ENCODE assay signal across 19 cellular contexts in the genomic region with DNA sequence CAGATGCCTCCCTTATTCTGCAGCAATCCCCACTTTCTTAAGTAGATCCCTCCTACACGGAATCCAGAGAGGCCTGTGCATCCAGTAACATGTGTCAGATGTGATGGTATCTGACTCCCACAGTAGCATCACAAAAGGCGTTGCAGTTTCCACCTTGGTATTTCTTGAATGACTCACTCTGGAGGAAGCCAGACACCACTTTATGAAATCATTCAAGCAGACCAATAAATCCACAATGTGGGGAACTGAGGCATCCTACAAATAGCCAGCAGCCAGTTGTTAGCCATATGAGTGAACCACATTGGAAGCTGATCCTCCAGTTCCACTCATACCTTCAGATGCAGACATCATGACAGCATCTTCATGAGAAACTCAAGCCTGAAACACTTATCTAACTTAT.
DNase-seq lines count a peak whose midpoint lies in the region; ATAC-seq and FAIRE-seq lines count a peak whose summit lies in the region.
"Had no signal": no experiment of that assay in that cellular context is flagged by ENCODE, and none has a peak within 500 bp of the region (broad histone marks: within the 10 kb centered on the region; RNA-seq: fewer than 3 reads in every experiment).

No MANE protein-coding gene starts in this region.

- no peaks in the 10 kb centered on the region for H3K36me3 Mint-ChIP-seq in activated CD4-positive, alpha-beta T cell treated with anti-CD3 and anti-CD28 coated beads for 36 hours (ENCODE audit: low read depth)
- H3K36me3 Mint-ChIP-seq in stimulated activated effector memory CD8-positive, alpha-beta T cell treated with anti-CD3 and anti-CD28 coated beads, Interleukin-12 subunit alpha, Interleukin-12 subunit beta, amount 100 ng/mL, for 72 hours: no peaks in the 10 kb centered on the region
- no peaks in the 10 kb centered on the region for H3K36me3 Mint-ChIP-seq in naive thymus-derived CD8-positive, alpha-beta T cell
- H3K36me3 Mint-ChIP-seq: activated naive CD8-positive, alpha-beta T cell; natural killer cell had no signal

- H3K4me3 Mint-ChIP-seq in activated CD4-positive, alpha-beta T cell treated with anti-CD3 and anti-CD28 coated beads for 36 hours: no peak overlapping the region
- no peak overlapping the region for H3K4me3 Mint-ChIP-seq in stimulated activated effector memory CD8-positive, alpha-beta T cell treated with anti-CD3 and anti-CD28 coated beads, Interleukin-12 subunit alpha, Interleukin-12 subunit beta, amount 100 ng/mL, for 72 hours
- no peak overlapping the region for H3K4me3 Mint-ChIP-seq in naive thymus-derived CD8-positive, alpha-beta T cell
- H3K4me3 Mint-ChIP-seq: activated naive CD8-positive, alpha-beta T cell; natural killer cell had no signal

- POLR2A ChIA-PET in activated CD4-positive, alpha-beta T cell treated with anti-CD3 and anti-CD28 coated beads for 36 hours (lab: Charles Lee): no interaction called here
- POLR2A ChIA-PET in naive thymus-derived CD8-positive, alpha-beta T cell (lab: Charles Lee): interaction anchor here (1.0 kb wide), 1 partner anchor 11 kb away, joined by 3 read pairs; no protein-coding TSS in a partner anchor

- H3K9me3 ChIP-seq in small intestine (ENCODE audit: control insufficient read depth, low read depth): no peaks in the 10 kb centered on the region
- H3K9me3 ChIP-seq: Caco-2, upper lobe of left lung had no signal

- FAIRE-seq in RCC 7860 (lab: Jason Lieb, UNC): peak; percentile 90
- FAIRE-seq in small intestine (lab: Jason Lieb, UNC): no peak
- FAIRE-seq: colon had no signal

- peak; percentile 51 for ATAC-seq in activated CD4-positive, alpha-beta T cell treated with anti-CD3 and anti-CD28 coated beads for 36 hours
- ATAC-seq in stimulated activated effector memory CD8-positive, alpha-beta T cell treated with anti-CD3 and anti-CD28 coated beads, Interleukin-12 subunit alpha, Interleukin-12 subunit beta, amount 100 ng/mL, for 72 hours: peak; percentile 96
- ATAC-seq in GM21367 (IDR thresholded peaks at IDR 0.05; ENCODE audit: unreplicated experiment): no peak
- ATAC-seq in naive thymus-derived CD8-positive, alpha-beta T cell: no peak
- ATAC-seq: natural killer cell had no signal

- no peaks in the 10 kb centered on the region for H3K36me3 ChIP-seq in small intestine (ENCODE audit: control insufficient read depth in 2 of 2, insufficient read depth in 2 of 2, low read length in 2 of 2)
- H3K36me3 ChIP-seq: upper lobe of left lung had no signal

- H3K4me1 ChIP-seq in small intestine (ENCODE audit: control insufficient read depth in 2 of 2, insufficient read depth in 1 of 2, low read depth in 1 of 2, low read length in 1 of 2): no peaks in the 10 kb centered on the region
- H3K4me1 ChIP-seq: Caco-2, upper lobe of left lung had no signal

- 55 to 70% (median 65%) methylated on average over 2 of the region's 2 CpGs for WGBS in small intestine, 3 donors

- intact Hi-C loops in activated CD4-positive, alpha-beta T cell treated with anti-CD3 and anti-CD28 coated beads for 36 hours (cut with DNase I, micrococcal nuclease): no loop called here

- H3K27me3 ChIP-seq in small intestine (ENCODE audit: control insufficient read depth in 2 of 2, insufficient read depth in 2 of 2, low read length in 2 of 2): no peaks in the 10 kb centered on the region
- H3K27me3 ChIP-seq: upper lobe of left lung had no signal

- CTCF ChIA-PET in activated CD4-positive, alpha-beta T cell treated with anti-CD3 and anti-CD28 coated beads for 36 hours (lab: Charles Lee): no interaction called here

- H3K27ac ChIP-seq in small intestine (ENCODE audit: low read depth in 1 of 2, low read length in 1 of 2): no peak overlapping the region
- H3K27ac ChIP-seq: upper lobe of left lung had no signal

- H3K4me1 Mint-ChIP-seq in activated CD4-positive, alpha-beta T cell treated with anti-CD3 and anti-CD28 coated beads for 36 hours: no peaks in the 10 kb centered on the region
- no peaks in the 10 kb centered on the region for H3K4me1 Mint-ChIP-seq in stimulated activated effector memory CD8-positive, alpha-beta T cell treated with anti-CD3 and anti-CD28 coated beads, Interleukin-12 subunit alpha, Interleukin-12 subunit beta, amount 100 ng/mL, for 72 hours
- peaks cover 0 to 5% (median under 1%) of the 10 kb centered on the region in 4 donors for H3K4me1 Mint-ChIP-seq in naive thymus-derived CD8-positive, alpha-beta T cell
- H3K4me1 Mint-ChIP-seq: natural killer cell had no signal

- H3K27me3 Mint-ChIP-seq in activated CD4-positive, alpha-beta T cell treated with anti-CD3 and anti-CD28 coated beads for 36 hours: no peaks in the 10 kb centered on the region
- no peaks in the 10 kb centered on the region for H3K27me3 Mint-ChIP-seq in naive thymus-derived CD8-positive, alpha-beta T cell
- H3K27me3 Mint-ChIP-seq: activated naive CD8-positive, alpha-beta T cell had no signal

- DNase-seq in activated CD4-positive, alpha-beta T cell treated with anti-CD3 and anti-CD28 coated beads for 36 hours: peak; percentile 9
- no peak for DNase-seq in activated CD4-positive, alpha-beta T cell treated with anti-CD3 and anti-CD28 coated beads, Interleukin-2, amount 50 U/mL, for 1 hour
- DNase-seq in RCC 7860 (ENCODE audit: low spot score) (peak; percentile 94), fibroblast of peridontal ligament (ENCODE audit: extremely low read depth) (peak; percentile 9), small intestine (no peak)
- no peak for DNase-seq in stimulated activated effector memory CD8-positive, alpha-beta T cell treated with anti-CD3 and anti-CD28 coated beads, Interleukin-12 subunit alpha, Interleukin-12 subunit beta, amount 100 ng/mL, for 72 hours (ENCODE audit: low spot score in 2 of 2)
- no peak for DNase-seq in naive thymus-derived CD8-positive, alpha-beta T cell
- DNase-seq: 8988T; activated CD8-positive, alpha-beta memory T cell treated with anti-CD3 and anti-CD28 coated beads, Interleukin-2, amount 50 U/mL, for 4 hours; Caco-2; hypothalamus; natural killer cell; NCI-H1105; NCI-H2227 treated with DMSO at 0.1 percent for 48 hours; stimulated activated CD4-positive, alpha-beta T cell treated with anti-CD3 and anti-CD28 coated beads, Interleukin-2, amount 100 ng/mL, for 24 hours; upper lobe of left lung had no signal

- no peak overlapping the region for H3K4me3 ChIP-seq in small intestine (ENCODE audit: low read depth in 1 of 2, low read length in 2 of 2)
- H3K4me3 ChIP-seq: upper lobe of left lung had no signal

- H3K9me3 Mint-ChIP-seq in activated CD4-positive, alpha-beta T cell treated with anti-CD3 and anti-CD28 coated beads for 36 hours (ENCODE audit: low read depth): no peaks in the 10 kb centered on the region
- no peaks in the 10 kb centered on the region for H3K9me3 Mint-ChIP-seq in stimulated activated effector memory CD8-positive, alpha-beta T cell treated with anti-CD3 and anti-CD28 coated beads, Interleukin-12 subunit alpha, Interleukin-12 subunit beta, amount 100 ng/mL, for 72 hours
- H3K9me3 Mint-ChIP-seq in naive thymus-derived CD8-positive, alpha-beta T cell: peaks cover 0 to 6% (median 0%) of the 10 kb centered on the region in 9 donors

- H3K27ac Mint-ChIP-seq in activated CD4-positive, alpha-beta T cell treated with anti-CD3 and anti-CD28 coated beads for 36 hours: no peak overlapping the region
- no peak overlapping the region for H3K27ac Mint-ChIP-seq in stimulated activated effector memory CD8-positive, alpha-beta T cell treated with anti-CD3 and anti-CD28 coated beads, Interleukin-12 subunit alpha, Interleukin-12 subunit beta, amount 100 ng/mL, for 72 hours
- no peak overlapping the region for H3K27ac Mint-ChIP-seq in naive thymus-derived CD8-positive, alpha-beta T cell
- H3K27ac Mint-ChIP-seq: activated naive CD8-positive, alpha-beta T cell; natural killer cell had no signal

Comparison
In these comparisons a context has a peak if more than half of its experiments do, and no peak if none do; other contexts are left out.
1. DNase-seq: peak in activated CD4-positive, alpha-beta T cell treated with anti-CD3 and anti-CD28 coated beads for 36 hours (single experiment), RCC 7860 (single experiment) and fibroblast of peridontal ligament (single experiment); none in activated CD4-positive, alpha-beta T cell treated with anti-CD3 and anti-CD28 coated beads, Interleukin-2, amount 50 U/mL, for 1 hour (single experiment), stimulated activated effector memory CD8-positive, alpha-beta T cell treated with anti-CD3 and anti-CD28 coated beads, Interleukin-12 subunit alpha, Interleukin-12 subunit beta, amount 100 ng/mL, for 72 hours (0 of 2), small intestine (single experiment) and naive thymus-derived CD8-positive, alpha-beta T cell (0 of 10).
2. ATAC-seq: peak in activated CD4-positive, alpha-beta T cell treated with anti-CD3 and anti-CD28 coated beads for 36 hours (single experiment) and stimulated activated effector memory CD8-positive, alpha-beta T cell treated with anti-CD3 and anti-CD28 coated beads, Interleukin-12 subunit alpha, Interleukin-12 subunit beta, amount 100 ng/mL, for 72 hours (single experiment); none in GM21367 (single experiment) and naive thymus-derived CD8-positive, alpha-beta T cell (0 of 2).